8 cellular contexts compared by ENCODE assay signal in genomic region chr4:25313194-25313895, GRCh38. TPM values are rescaled to one million over a fixed set of nuclear protein-coding genes. Genes with fewer than 3 reads are reported as not detected.
DNase-seq lines count a peak whose midpoint lies in the region; ATAC-seq lines count a peak whose summit lies in the region.

No MANE protein-coding gene starts in this region.

- H3K4me1 ChIP-seq in subcutaneous abdominal adipose tissue (ENCODE audit: control insufficient read depth in 5 of 5, insufficient read depth in 5 of 5, low read length in 5 of 5): peaks cover 0 to 14% (median 14%) of the 10 kb centered on the region in 5 donors

- no peaks in the 10 kb centered on the region for H3K9me3 Mint-ChIP-seq in activated CD4-positive, alpha-beta T cell treated with anti-CD3 and anti-CD28 coated beads, Interleukin-2, amount 10 ng/mL, durations not matched to agents 7 days and 5 days
- H3K9me3 Mint-ChIP-seq in activated CD8-positive, alpha-beta T cell treated with anti-CD3 and anti-CD28 coated beads, Interleukin-2, amount 10 ng/mL, durations not matched to agents 7 days and 5 days (ENCODE audit: insufficient read depth): no peaks in the 10 kb centered on the region
- no peaks in the 10 kb centered on the region for H3K9me3 Mint-ChIP-seq in immature natural killer cell

- peak overlapping the region; percentile 74 to 93 (median 93) for H3K4me3 ChIP-seq in subcutaneous abdominal adipose tissue (ENCODE audit: low read depth in 1 of 5, low read length in 5 of 5)

- H3K9me3 ChIP-seq in subcutaneous abdominal adipose tissue (ENCODE audit: control insufficient read depth in 5 of 5, low read length in 5 of 5): no peaks in the 10 kb centered on the region

- peak overlapping the region; percentile 96 for H3K27ac Mint-ChIP-seq in activated CD4-positive, alpha-beta T cell treated with anti-CD3 and anti-CD28 coated beads, Interleukin-2, amount 10 ng/mL, durations not matched to agents 7 days and 5 days
- H3K27ac Mint-ChIP-seq in activated CD8-positive, alpha-beta T cell treated with anti-CD3 and anti-CD28 coated beads, Interleukin-2, amount 10 ng/mL, durations not matched to agents 7 days and 5 days: peak overlapping the region; percentile 95
- peak overlapping the region; percentile 81 to 98 (median 95) for H3K27ac Mint-ChIP-seq in immature natural killer cell

- H3K36me3 Mint-ChIP-seq in activated CD4-positive, alpha-beta T cell treated with anti-CD3 and anti-CD28 coated beads, Interleukin-2, amount 10 ng/mL, durations not matched to agents 7 days and 5 days (ENCODE audit: low read depth): peaks cover 17% of the 10 kb centered on the region
- H3K36me3 Mint-ChIP-seq in activated CD8-positive, alpha-beta T cell treated with anti-CD3 and anti-CD28 coated beads, Interleukin-2, amount 10 ng/mL, durations not matched to agents 7 days and 5 days (ENCODE audit: low read depth): peaks cover 21% of the 10 kb centered on the region
- H3K36me3 Mint-ChIP-seq in immature natural killer cell: peaks cover 0 to 15% (median 3%) of the 10 kb centered on the region in 3 donors

- H3K27me3 Mint-ChIP-seq in activated CD4-positive, alpha-beta T cell treated with anti-CD3 and anti-CD28 coated beads, Interleukin-2, amount 10 ng/mL, durations not matched to agents 7 days and 5 days: no peaks in the 10 kb centered on the region
- no peaks in the 10 kb centered on the region for H3K27me3 Mint-ChIP-seq in activated CD8-positive, alpha-beta T cell treated with anti-CD3 and anti-CD28 coated beads, Interleukin-2, amount 10 ng/mL, durations not matched to agents 7 days and 5 days (ENCODE audit: low read depth)
- H3K27me3 Mint-ChIP-seq in immature natural killer cell (ENCODE audit: low read depth in 3 of 3): peaks cover 0 to 4% (median 2%) of the 10 kb centered on the region in 3 donors

- no peaks in the 10 kb centered on the region for H3K27me3 ChIP-seq in subcutaneous abdominal adipose tissue (ENCODE audit: control insufficient read depth in 5 of 5, insufficient read depth in 4 of 5, low read length in 5 of 5)

- peaks cover 7 to 13% (median 13%) of the 10 kb centered on the region in 5 donors for H3K36me3 ChIP-seq in subcutaneous abdominal adipose tissue (ENCODE audit: control insufficient read depth in 5 of 5, insufficient read depth in 5 of 5, low read length in 5 of 5)

- POLR2A ChIA-PET in activated CD4-positive, alpha-beta T cell treated with anti-CD3 and anti-CD28 coated beads, Interleukin-2, amount 10 ng/mL, durations not matched to agents 7 days and 5 days (lab: Charles Lee): no interaction called here
- POLR2A ChIA-PET in activated CD8-positive, alpha-beta T cell treated with anti-CD3 and anti-CD28 coated beads, Interleukin-2, amount 10 ng/mL, durations not matched to agents 7 days and 5 days (lab: Charles Lee): interaction anchor here (1.0 to 2.5 kb wide), 11 partner anchors 8 to 729 kb away, joined by 3 to 28 read pairs (median 7); partner anchors contain the start of genes ANAPC4, DHX15 and SEPSECS

- H3K4me1 Mint-ChIP-seq in activated CD4-positive, alpha-beta T cell treated with anti-CD3 and anti-CD28 coated beads, Interleukin-2, amount 10 ng/mL, durations not matched to agents 7 days and 5 days: peaks cover 39% of the 10 kb centered on the region
- H3K4me1 Mint-ChIP-seq in activated CD8-positive, alpha-beta T cell treated with anti-CD3 and anti-CD28 coated beads, Interleukin-2, amount 10 ng/mL, durations not matched to agents 7 days and 5 days (ENCODE audit: low read depth): peaks cover 40% of the 10 kb centered on the region
- H3K4me1 Mint-ChIP-seq in immature natural killer cell: peaks cover 19 to 23% of the 10 kb centered on the region in 2 donors

- no peak for DNase-seq in activated CD4-positive, alpha-beta T cell treated with anti-CD3 and anti-CD28 coated beads, Interleukin-2, amount 10 ng/mL, durations not matched to agents 7 days and 5 days
- no peak for DNase-seq in activated CD4-positive, alpha-beta T cell treated with anti-CD3 and anti-CD28 coated beads for 1 hour
- peak; percentile 33 for DNase-seq in activated CD8-positive, alpha-beta T cell treated with anti-CD3 and anti-CD28 coated beads, Interleukin-2, amount 10 ng/mL, durations not matched to agents 7 days and 5 days
- DNase-seq in immature natural killer cell: no peak
- DNase-seq in foreskin melanocyte: no peak
- no peak for DNase-seq in activated CD4-positive, CD25-positive, alpha-beta regulatory T cell treated with anti-CD3 and anti-CD28 coated beads, Interleukin-2, amount 50 U/mL, for 72 hours

- H3K27ac ChIP-seq in subcutaneous abdominal adipose tissue (ENCODE audit: low read depth, low read length): peak overlapping the region; percentile 74

- peak overlapping the region; percentile 39 to 94 (median 89) for H3K9ac ChIP-seq in subcutaneous abdominal adipose tissue (ENCODE audit: low read length in 5 of 5)

- no peak for ATAC-seq in activated CD8-positive, alpha-beta T cell treated with anti-CD3 and anti-CD28 coated beads, Interleukin-2, amount 10 ng/mL, durations not matched to agents 7 days and 5 days
- no peak for ATAC-seq in GM19452 (IDR thresholded peaks at IDR 0.05; ENCODE audit: unreplicated experiment)

- CTCF ChIA-PET in activated CD4-positive, alpha-beta T cell treated with anti-CD3 and anti-CD28 coated beads, Interleukin-2, amount 10 ng/mL, durations not matched to agents 7 days and 5 days (lab: Charles Lee): interaction anchor here (0.7 to 4.5 kb wide), 40 partner anchors 8 to 756 kb away, joined by 3 to 63 read pairs (median 6); partner anchors contain the start of genes ANAPC4, DHX15 and SEPSECS
- CTCF ChIA-PET in activated CD8-positive, alpha-beta T cell treated with anti-CD3 and anti-CD28 coated beads, Interleukin-2, amount 10 ng/mL, durations not matched to agents 7 days and 5 days (lab: Charles Lee): interaction anchor here (1.1 to 5.2 kb wide), 27 partner anchors 8 to 729 kb away, joined by 3 to 74 read pairs (median 9); partner anchors contain the start of genes DHX15, PI4K2B and SEPSECS

- H3K4me3 Mint-ChIP-seq in activated CD4-positive, alpha-beta T cell treated with anti-CD3 and anti-CD28 coated beads, Interleukin-2, amount 10 ng/mL, durations not matched to agents 7 days and 5 days: peak overlapping the region; percentile 99
- H3K4me3 Mint-ChIP-seq in activated CD8-positive, alpha-beta T cell treated with anti-CD3 and anti-CD28 coated beads, Interleukin-2, amount 10 ng/mL, durations not matched to agents 7 days and 5 days: peak overlapping the region; percentile 99
- H3K4me3 Mint-ChIP-seq in immature natural killer cell: peak overlapping the region; percentile 98 to 100 (median 99)

RNA-seq across cellular contexts. Expression of gene ZCCHC4, which starts 0.8 kb away (rescaled TPM):
- 10 to 100 TPM; 10.3 to 10.8 TPM for total RNA-seq in activated CD4-positive, alpha-beta T cell treated with anti-CD3 and anti-CD28 coated beads, Interleukin-2, amount 10 ng/mL, durations not matched to agents 7 days and 5 days
- 10 to 100 TPM; 11.3 to 11.4 TPM for total RNA-seq in activated CD8-positive, alpha-beta T cell treated with anti-CD3 and anti-CD28 coated beads, Interleukin-2, amount 10 ng/mL, durations not matched to agents 7 days and 5 days
- 1 to 10 TPM; 3.8 to 9.2 (median 4.6) TPM for polyA plus RNA-seq in immature natural killer cell
